In genomic region chr3:38532529-38532928, GRCh38 we compare ENCODE assay signal across 32 cellular contexts.
"Had no signal": no experiment of that assay in that cellular context is flagged by ENCODE, and none has a peak within 500 bp of the region (broad histone marks: within the 10 kb centered on the region; RNA-seq: fewer than 3 reads in every experiment).

No MANE protein-coding gene starts in this region.

- H3K4me3 ChIP-seq: adrenal gland, body of pancreas, breast epithelium, Peyer's patch had no signal

- H3K27me3 ChIP-seq: adrenal gland, body of pancreas, breast epithelium, Peyer's patch had no signal

- ATAC-seq: activated CD8-positive, alpha-beta T cell treated with anti-CD3 and anti-CD28 coated beads for 36 hours; activated naive CD4-positive, alpha-beta T cell treated with anti-CD3 and anti-CD28 coated beads, Interleukin-2, amount 50 U/mL, for 72 hours; activated T-cell treated with anti-CD3 and anti-CD28 coated beads, Interleukin-2, amount 50 U/mL, for 72 hours; activated T-helper 17 cell treated with anti-CD3 and anti-CD28 coated beads, Interleukin-2, amount 50 U/mL, for 72 hours; body of pancreas; PC-3 had no signal

- H3K4me1 ChIP-seq: adrenal gland, body of pancreas, breast epithelium, Peyer's patch had no signal

- H3K36me3 ChIP-seq: adrenal gland, Peyer's patch, WERI-Rb-1 had no signal

- H3K9ac ChIP-seq: KMS-11 had no signal

- H3K9me3 ChIP-seq: adrenal gland, body of pancreas, breast epithelium, Peyer's patch had no signal

- H3K4me2 ChIP-seq: KMS-11 had no signal

- H3K27ac ChIP-seq: adrenal gland, body of pancreas, breast epithelium, KMS-11, Peyer's patch, WERI-Rb-1 had no signal

- DNase-seq: activated CD4-positive, alpha-beta T cell treated with anti-CD3 and anti-CD28 coated beads for 1 hour; activated CD4-positive, alpha-beta T cell treated with anti-CD3 and anti-CD28 coated beads for 48 hours; activated CD4-positive, CD25-positive, alpha-beta regulatory T cell; activated CD8-positive, alpha-beta T cell treated with anti-CD3 and anti-CD28 coated beads for 36 hours; activated gamma-delta T cell treated with Interleukin-2 at 50 U/mL for 16 hours; activated naive CD4-positive, alpha-beta T cell treated with anti-CD3 and anti-CD28 coated beads for 36 hours; activated T-cell treated with anti-CD3 and anti-CD28 coated beads, Interleukin-2, amount 50 U/mL, for 1 hour; activated T-cell treated with anti-CD3 and anti-CD28 coated beads, Interleukin-2, amount 50 U/mL, for 72 hours; adrenal gland; body of pancreas; caudate nucleus; MM.1S; MV-4-11; NCI-H1092; NCI-H1436 treated with DMSO at 0.1 percent for 48 hours; NCI-H1694 treated with DMSO at 0.1 percent for 48 hours; NCI-H2029; NCI-H345; NCI-H526; NCI-H748 treated with DMSO at 0.1 percent for 48 hours; NK-92 treated with Interleukin-12 subunit alpha and Interleukin-12 subunit beta, amount 100 ng/mL, for 24 hours; PC-3; Peyer's patch; RPMI8226; SW 1271; T-helper 1 cell; T1000; WERI-Rb-1 had no signal
